Comparison of ENCODE assay signal across 11 cellular contexts in the genomic region with DNA sequence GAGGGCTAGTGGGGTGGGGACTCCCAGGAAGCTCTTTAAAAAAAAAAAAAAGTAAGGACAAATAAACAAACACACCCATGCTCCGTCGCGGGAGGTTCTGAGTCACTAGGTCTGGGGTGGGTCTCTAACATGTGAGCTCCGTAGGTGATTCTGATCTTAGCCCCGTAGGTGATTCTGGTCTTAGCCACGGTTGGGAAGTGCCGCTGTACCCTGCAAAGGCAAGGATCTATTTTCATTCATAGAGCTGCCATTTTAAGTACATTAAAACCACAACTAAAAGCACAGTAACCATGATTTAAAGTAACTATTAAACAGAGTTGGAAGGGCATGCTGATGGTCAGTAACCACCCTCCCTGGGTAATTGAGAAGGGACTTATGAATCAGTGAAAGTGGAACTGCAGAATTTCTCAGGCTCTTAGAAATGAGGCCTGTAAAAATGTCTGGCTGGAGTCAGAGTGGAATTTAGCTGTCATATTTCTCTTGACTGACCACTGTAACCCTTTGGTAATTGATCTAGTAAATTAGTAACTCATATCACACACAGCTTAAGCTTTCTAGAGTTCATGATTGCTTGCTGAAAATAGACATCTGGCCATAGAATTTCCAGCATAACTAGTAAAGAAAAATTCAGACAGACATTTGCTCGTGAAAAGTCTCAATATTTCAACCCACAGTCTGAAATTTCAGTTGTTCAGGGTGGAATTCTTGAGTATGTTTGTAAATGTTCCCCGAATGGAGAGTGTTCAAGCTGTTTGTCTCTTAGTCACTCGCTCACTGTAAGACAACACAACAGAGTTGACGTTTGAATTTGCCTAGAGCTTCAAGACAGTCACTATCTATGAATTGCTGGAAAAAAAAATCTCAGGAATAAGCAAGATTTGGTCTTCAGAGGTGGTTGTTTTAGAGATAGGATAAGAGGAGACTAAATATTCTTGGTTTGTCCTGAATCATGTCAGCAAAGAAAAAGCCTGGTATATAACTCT. TPM values are rescaled to one million over a fixed set of nuclear protein-coding genes. Genes with fewer than 3 reads are reported as not detected.
DNase-seq lines count a peak whose midpoint lies in the region; ATAC-seq, FAIRE-seq and TF ChIP-seq lines count a peak whose summit lies in the region.
"Had no signal": no experiment of that assay in that cellular context is flagged by ENCODE, and none has a peak within 500 bp of the region (broad histone marks: within the 10 kb centered on the region; RNA-seq: fewer than 3 reads in every experiment).

No MANE protein-coding gene starts in this region.

- H2AFZ ChIP-seq in astrocyte (ENCODE audit: low read depth, low read length): peak overlapping the region; percentile 30

- H3K4me1 ChIP-seq in astrocyte (ENCODE audit: insufficient read depth, low read length) (peaks cover 15% of the 10 kb centered on the region), uterus (peaks cover 0 to 4% of the 10 kb centered on the region in 2 donors)

- intact Hi-C loops in uterus (cut with DNase I; ENCODE audit: low total_unique reads): no loop called here

- peak overlapping the region; percentile 48 for H3K4me2 ChIP-seq in astrocyte (ENCODE audit: low read length)

- DNase-seq in astrocyte (ENCODE audit: low read depth) (peak; percentile 48), left lobe of liver (ENCODE audit: low spot score) (no peak), uterus (no peak), DMS 273 (lab: John Stamatoyannopoulos, UW; ENCODE audit: unreplicated experiment) (no peak), endothelial cell (ENCODE audit: low spot score) (no peak)
- no peak for DNase-seq in NK-92 treated with Interleukin-12 subunit alpha and Interleukin-12 subunit beta, amount 100 ng/mL, for 24 hours (lab: John Stamatoyannopoulos, UW)
- DNase-seq: activated gamma-delta T cell, NCI-H2081 treated with DMSO at 0.1 percent for 48 hours, T-helper 2 cell had no signal

- H3K36me3 ChIP-seq in astrocyte (ENCODE audit: insufficient read depth, low read length): no peaks in the 10 kb centered on the region
- H3K36me3 ChIP-seq in uterus: no peaks in the 10 kb centered on the region
- H3K36me3 ChIP-seq: suprapubic skin had no signal

- H3K4me3 Mint-ChIP-seq in astrocyte (ENCODE audit: unreplicated experiment): peak overlapping the region; percentile 37
- H3K4me3 Mint-ChIP-seq in endothelial cell (ENCODE audit: unreplicated experiment): no peak overlapping the region

- H3K4me1 Mint-ChIP-seq in astrocyte (ENCODE audit: low read depth, unreplicated experiment) (peaks cover 20% of the 10 kb centered on the region), endothelial cell (ENCODE audit: unreplicated experiment) (peaks cover 22% of the 10 kb centered on the region)

- no peaks in the 10 kb centered on the region for H3K79me2 ChIP-seq in astrocyte (ENCODE audit: insufficient read depth, low read length)

- no peak for TF ChIP-seq CTCF in astrocyte (IDR thresholded peaks at IDR 0.05; ENCODE audit: insufficient read depth, low read depth, low read length)
- no peak for TF ChIP-seq CTCF in uterus (IDR thresholded peaks at IDR 0.05)
- TF ChIP-seq CTCF in endothelial cell (IDR thresholded peaks at IDR 0.05; ENCODE audit: unreplicated experiment): no peak

- H3K27ac Mint-ChIP-seq in astrocyte (ENCODE audit: unreplicated experiment): peak overlapping the region; percentile 84
- H3K27ac Mint-ChIP-seq in endothelial cell (ENCODE audit: unreplicated experiment): no peak overlapping the region

- H3K36me3 Mint-ChIP-seq in astrocyte (ENCODE audit: low read depth, unreplicated experiment): no peaks in the 10 kb centered on the region
- peaks cover 7% of the 10 kb centered on the region for H3K36me3 Mint-ChIP-seq in endothelial cell (ENCODE audit: low read depth, unreplicated experiment)

- H3K9me3 Mint-ChIP-seq in astrocyte (ENCODE audit: unreplicated experiment) (peaks cover 1% of the 10 kb centered on the region), endothelial cell (ENCODE audit: unreplicated experiment) (no peaks in the 10 kb centered on the region)

- H3K27ac ChIP-seq in astrocyte (ENCODE audit: low read depth, low read length) (no peak overlapping the region), uterus (peak overlapping the region; percentile 42 to 49)
- H3K27ac ChIP-seq: suprapubic skin had no signal

- H3K27me3 ChIP-seq in astrocyte (ENCODE audit: insufficient read depth, low read length): no peaks in the 10 kb centered on the region
- H3K27me3 ChIP-seq in uterus: no peaks in the 10 kb centered on the region
- H3K27me3 ChIP-seq: suprapubic skin had no signal

- H3K4me3 ChIP-seq in astrocyte (ENCODE audit: insufficient read depth, low read depth, low read length): peak overlapping the region; percentile 7
- no peak overlapping the region for H3K4me3 ChIP-seq in uterus
- H3K4me3 ChIP-seq: suprapubic skin had no signal

- H4K20me1 ChIP-seq in astrocyte (ENCODE audit: insufficient read depth, low read length): no peaks in the 10 kb centered on the region

- peak; percentile 37 for FAIRE-seq in astrocyte (lab: Jason Lieb, UNC)

- H3K9me3 ChIP-seq in astrocyte (ENCODE audit: insufficient read depth, low read depth, low read length) (no peaks in the 10 kb centered on the region), uterus (no peaks in the 10 kb centered on the region)
- H3K9me3 ChIP-seq: suprapubic skin had no signal

- H3K27me3 Mint-ChIP-seq in astrocyte (ENCODE audit: low read depth, unreplicated experiment): no peaks in the 10 kb centered on the region
- H3K27me3 Mint-ChIP-seq in endothelial cell (ENCODE audit: unreplicated experiment): peaks cover 6% of the 10 kb centered on the region

- no peak overlapping the region for H3K9ac ChIP-seq in astrocyte (ENCODE audit: low read length)

- no peak for TF ChIP-seq POLR2A in uterus (IDR thresholded peaks at IDR 0.05)

- peak; percentile 44 for ATAC-seq in HG03060 (IDR thresholded peaks at IDR 0.05; ENCODE audit: low read depth, unreplicated experiment)
- peak; percentile 70 for ATAC-seq in left lobe of liver

RNA-seq across cellular contexts. Expression of a gene that starts 34.2 kb away (rescaled TPM):
- 52.1 and 52.4 TPM in 2 replicates for total RNA-seq in astrocyte
- total RNA-seq in left lobe of liver: 18.7 TPM
- 10 to 100 TPM; 12.7 to 59.9 (median 16.1) TPM for total RNA-seq in uterus
- 49.3 TPM for total RNA-seq in endothelial cell (ENCODE audit: unreplicated experiment)
